11 cellular contexts compared by ENCODE assay signal in the genomic region with DNA sequence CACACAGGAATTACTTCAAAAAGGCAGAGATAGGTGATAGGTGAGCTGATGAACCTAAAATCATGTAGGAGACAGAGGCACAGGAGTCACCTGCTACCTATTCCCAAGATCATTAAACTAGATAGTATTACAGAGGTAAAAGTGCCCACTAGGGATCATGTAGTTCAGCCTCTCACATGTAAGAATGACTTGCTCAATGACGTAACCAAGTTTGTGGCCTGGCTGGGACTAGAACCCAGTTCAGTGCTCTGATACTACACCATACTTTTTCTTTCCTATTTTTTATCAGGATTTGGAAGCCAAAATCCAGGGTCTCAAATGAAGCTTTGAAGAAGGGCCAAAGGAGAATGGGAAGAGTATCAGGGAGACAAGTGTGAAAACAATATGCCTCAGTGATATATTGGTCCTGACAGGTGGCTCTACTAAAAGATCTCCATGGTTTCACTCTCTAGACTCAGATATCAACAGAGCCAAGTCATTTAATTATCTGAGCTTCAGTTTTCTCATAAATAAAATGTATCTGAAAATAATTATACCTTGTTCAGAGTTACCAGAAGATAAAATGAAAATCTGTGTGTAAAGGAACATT.
DNase-seq lines count a peak whose midpoint lies in the region; ATAC-seq and TF ChIP-seq lines count a peak whose summit lies in the region.
"Had no signal": no experiment of that assay in that cellular context is flagged by ENCODE, and none has a peak within 500 bp of the region (broad histone marks: within the 10 kb centered on the region; RNA-seq: fewer than 3 reads in every experiment).

No MANE protein-coding gene starts in this region.

- no peaks in the 10 kb centered on the region for H3K27me3 ChIP-seq in AG04450 (ENCODE audit: control insufficient read depth, insufficient read depth, low read length)
- no peaks in the 10 kb centered on the region for H3K27me3 ChIP-seq in fibroblast of lung (ENCODE audit: control insufficient read depth, insufficient read depth, low read length)
- no peaks in the 10 kb centered on the region for H3K27me3 ChIP-seq in neutrophil

- H3K4me1 ChIP-seq in fibroblast of lung (ENCODE audit: control insufficient read depth, extremely low read depth, insufficient read depth, low read length) (peaks cover 13% of the 10 kb centered on the region), neutrophil (ENCODE audit: control insufficient read depth in 1 of 2, insufficient read depth in 1 of 2, low read depth in 1 of 2, low read length in 1 of 2) (peaks cover 17 to 20% of the 10 kb centered on the region in 2 experiments)

- DNase-seq in AG04450 (ENCODE audit: low read depth, low spot score) (no peak), RPMI7951 (ENCODE audit: low read depth) (peak; percentile 2), fibroblast of lung (ENCODE audit: low read depth in 2 of 2) (peak; percentile 52), epidermal melanocyte (ENCODE audit: insufficient read length, low spot score) (no peak), anterior cingulate cortex (lab: John Stamatoyannopoulos, UW) (no peak)
- DNase-seq in stimulated activated naive CD4-positive, alpha-beta T cell treated with Interleukin-2 at 50 U/mL for 16 hours (lab: John Stamatoyannopoulos, UW), result no peak
- DNase-seq: activated naive CD4-positive, alpha-beta T cell treated with Interleukin-2 at 50 U/mL for 16 hours; NCI-H1092 treated with DMSO at 0.1 percent for 48 hours; T-helper 17 cell had no signal

- peaks cover 2% of the 10 kb centered on the region for H3K36me3 ChIP-seq in fibroblast of lung (ENCODE audit: control insufficient read depth, insufficient read depth, low read length)
- peaks cover 9% of the 10 kb centered on the region for H3K36me3 ChIP-seq in neutrophil

- H3K9ac ChIP-seq in fibroblast of lung (ENCODE audit: insufficient read depth, low read length), result no peak overlapping the region

- H3K4me3 ChIP-seq in AG04450 (ENCODE audit: low read depth, low read length), result no peak overlapping the region
- H3K4me3 ChIP-seq in fibroblast of lung (replicated peaks in 1 of 4; ENCODE audit: control extremely low read depth in 1 of 4, insufficient read depth in 1 of 4, low read depth in 3 of 4, low read length in 4 of 4), result peak overlapping the region in 1 of 4 experiments; percentile 31
- no peak overlapping the region for H3K4me3 ChIP-seq in neutrophil (ENCODE audit: low read depth in 1 of 2, low read length in 1 of 2)

- no peaks in the 10 kb centered on the region for H3K79me2 ChIP-seq in fibroblast of lung (ENCODE audit: control insufficient read depth, insufficient read depth, low read length)

- CTCF ChIA-PET in AG04450 (lab: Charles Lee), result interaction anchor here (1.1 to 3.0 kb wide), 2 partner anchors 15 to 41 kb away, joined by 3 to 20 read pairs; no protein-coding TSS in a partner anchor

- no peak for ATAC-seq in GM21786 (IDR thresholded peaks at IDR 0.05; ENCODE audit: unreplicated experiment)
- ATAC-seq: T-helper 17 cell had no signal

- TF ChIP-seq CTCF in AG04450 (IDR thresholded peaks at IDR 0.05; ENCODE audit: low read depth, low read length) (no peak), fibroblast of lung (conservative IDR thresholded peaks at IDR 0.05 in 1 of 2, IDR thresholded peaks at IDR 0.05 in 1 of 2; ENCODE audit: low read depth in 1 of 2, low read length in 2 of 2) (no peak), neutrophil (IDR thresholded peaks at IDR 0.05) (no peak)

- H2AFZ ChIP-seq in fibroblast of lung (ENCODE audit: low read length), result no peak overlapping the region

- POLR2A ChIA-PET in AG04450 (lab: Yijun Ruan, JAX), result no interaction called here

- H3K27ac ChIP-seq in AG04450 (ENCODE audit: low read depth, low read length) (peak overlapping the region; percentile 85), fibroblast of lung (ENCODE audit: insufficient read depth, low read length) (peak overlapping the region; percentile 86), neutrophil (peak overlapping the region; percentile 46)

- no peaks in the 10 kb centered on the region for H3K9me3 ChIP-seq in AG04450 (ENCODE audit: control insufficient read depth, insufficient read depth, low read length)
- H3K9me3 ChIP-seq in fibroblast of lung (ENCODE audit: control insufficient read depth, insufficient read depth, low read depth, low read length), result no peaks in the 10 kb centered on the region
- H3K9me3 ChIP-seq in neutrophil, result no peaks in the 10 kb centered on the region

- peak overlapping the region; percentile 76 for H3K4me2 ChIP-seq in fibroblast of lung (ENCODE audit: extremely low read depth, insufficient read depth, low read length)

- no peaks in the 10 kb centered on the region for H4K20me1 ChIP-seq in fibroblast of lung (ENCODE audit: control insufficient read depth, extremely low read depth, insufficient read depth, low read length)

Comparison
In these comparisons a context has a peak if more than half of its experiments do, and no peak if none do; other contexts are left out.
1. DNase-seq: peak in RPMI7951 (single experiment) and fibroblast of lung (2 of 2); none in AG04450 (single experiment), epidermal melanocyte (single experiment), stimulated activated naive CD4-positive, alpha-beta T cell treated with Interleukin-2 at 50 U/mL for 16 hours (single experiment) and anterior cingulate cortex (0 of 58).
2. Peak in every context shown above with its lines, with median percentiles within 50 percentile points of each other: H3K27ac ChIP-seq.